In genomic region chr16:67719778-67720144, GRCh38 we compare ENCODE assay signal across 8 cellular contexts. TPM values are rescaled to one million over a fixed set of nuclear protein-coding genes. Genes with fewer than 3 reads are reported as not detected.
A peak's percentile ranks its signal among the peaks of the same experiment; 100 is the strongest.
DNase-seq lines count a peak whose midpoint lies in the region; ATAC-seq, FAIRE-seq and TF ChIP-seq lines count a peak whose summit lies in the region.

No MANE protein-coding gene starts in this region.

- H3K9me3 ChIP-seq in K562 (replicated peaks; ENCODE audit: control insufficient read depth, insufficient read depth, low read depth, low read length), result no peaks in the 10 kb centered on the region

- TSS peak; percentile 96 for BruUV-seq in K562 (replicated peaks; lab: Mats Ljungman, UMichigan)

- H3K4me3 Mint-ChIP-seq in progenitor cell of endocrine pancreas (ENCODE audit: low read depth), result peak overlapping the region; percentile 87

- peak overlapping the region; percentile 93 for H2AFZ ChIP-seq in K562 (ENCODE audit: low read depth, low read length)

- TF ChIP-seq EP300 in K562 (IDR thresholded peaks at IDR 0.05; ENCODE audit: low read length), result peak; percentile 11; the same call in 1 of the 2 replicates

- in situ Hi-C loops in K562 (cut with MboI), result no loop called here

- H3K9ac ChIP-seq in K562 (ENCODE audit: insufficient read depth in 1 of 2, low read depth in 2 of 2, low read length in 2 of 2), result peak overlapping the region; percentile 87 to 92

- no peaks in the 10 kb centered on the region for H3K27me3 Mint-ChIP-seq in progenitor cell of endocrine pancreas

- H3K9me3 Mint-ChIP-seq in progenitor cell of endocrine pancreas (ENCODE audit: low read depth), result no peaks in the 10 kb centered on the region

- TF ChIP-seq CTCF in K562 (IDR thresholded peaks at IDR 0.05 in 2 of 3, conservative IDR thresholded peaks at IDR 0.05 in 1 of 3; ENCODE audit: insufficient read depth in 2 of 3, low read depth in 1 of 3, low read length in 3 of 3) (no peak), progenitor cell of endocrine pancreas (IDR thresholded peaks at IDR 0.05; ENCODE audit: unreplicated experiment) (no peak)

- TF ChIP-seq POLR2A in K562 (conservative IDR thresholded peaks at IDR 0.05), result no peak

- H3K4me1 ChIP-seq in K562 (replicated peaks in 1 of 2; ENCODE audit: control insufficient read depth in 2 of 2, insufficient read depth in 2 of 2, low read length in 2 of 2), result peaks cover 6 to 9% of the 10 kb centered on the region in 2 experiments

- CTCF ChIA-PET in K562 (lab: Yijun Ruan, JAX; ENCODE audit: low intra/inter-chr PET ratio), result no interaction called here

- intact Hi-C loops in K562 (cut with micrococcal nuclease), result loop anchor here (1.0 kb wide), 1 partner anchor 87 kb away; the partner anchor contains the start of genes RANBP10 and TSNAXIP1

- H3K36me3 ChIP-seq in K562 (ENCODE audit: control insufficient read depth, insufficient read depth, low read length), result peaks cover 13% of the 10 kb centered on the region; the same call in 2 of the 3 replicates

- no peaks in the 10 kb centered on the region for H4K20me1 ChIP-seq in K562 (replicated peaks; ENCODE audit: control insufficient read depth, insufficient read depth, low read length)

- WGBS in K562 (ENCODE audit: insufficient coverage, low coverage, missing lambda C conversion rate), result 2% methylated on average over 5 of the region's 5 CpGs

- peaks cover 1% of the 10 kb centered on the region for H3K36me3 Mint-ChIP-seq in progenitor cell of endocrine pancreas (ENCODE audit: insufficient read depth)

- FAIRE-seq in RCC 7860 (lab: Jason Lieb, UNC) (no peak), K562 (lab: Jason Lieb, UNC) (peak; percentile 82)

- H3K27ac ChIP-seq in K562 (ENCODE audit: extremely low read depth, low read depth, low read length), result peak overlapping the region; percentile 93

- no peaks in the 10 kb centered on the region for H3K9me1 ChIP-seq in K562 (ENCODE audit: control insufficient read depth, insufficient read depth, low read length)

- DNase-seq in NCI-H1694 (lab: John Stamatoyannopoulos, UW) (peak; percentile 20), NCI-H1694 treated with DMSO at 0.1 percent for 48 hours (lab: John Stamatoyannopoulos, UW) (no peak), RCC 7860 (ENCODE audit: low spot score) (peak; percentile 27), K562 (ENCODE audit: extremely low read depth in 1 of 4, low spot score in 3 of 4) (peak; percentile 45 to 72 (median 56)), hippocampal formation (lab: John Stamatoyannopoulos, UW) (peak; percentile 34 to 39), progenitor cell of endocrine pancreas (ENCODE audit: low spot score, unreplicated experiment) (no peak)
- DNase-seq in effector CD8-positive, alpha-beta T cell (lab: John Stamatoyannopoulos, UW), result no peak

- POLR2A ChIA-PET in K562 (lab: Yijun Ruan, JAX), result interaction anchor here (0.5 to 1.9 kb wide), 10 partner anchors 10 to 124 kb away, joined by 3 to 8 read pairs (median 4); partner anchors contain the start of genes RANBP10 and TSNAXIP1

- H3K27me3 ChIP-seq in K562 (ENCODE audit: control insufficient read depth in 2 of 2, insufficient read depth in 2 of 2, low read length in 2 of 2), result no peaks in the 10 kb centered on the region

- H3K4me2 ChIP-seq in K562 (ENCODE audit: insufficient read depth, low read length), result peak overlapping the region; percentile 98

- TF ChIP-seq RAD21 in K562 (CRISPR knock-in tag; conservative IDR thresholded peaks at IDR 0.05 in 1 of 2, IDR thresholded peaks at IDR 0.05 in 1 of 2), result no peak

- peak overlapping the region; percentile 94 for H3K4me3 ChIP-seq in K562

- ATAC-seq in HG02678 (IDR thresholded peaks at IDR 0.05; ENCODE audit: unreplicated experiment), result peak; percentile 11
- peak; percentile 85 for ATAC-seq in K562

- peaks cover 35% of the 10 kb centered on the region for H3K79me2 ChIP-seq in K562 (ENCODE audit: control insufficient read depth, insufficient read depth, low read length)

- H3K27ac Mint-ChIP-seq in progenitor cell of endocrine pancreas, result peak overlapping the region; percentile 92

- H3K4me1 Mint-ChIP-seq in progenitor cell of endocrine pancreas (ENCODE audit: low read depth), result peaks cover 28% of the 10 kb centered on the region

RNA-seq across cellular contexts. Expression of gene GFOD2, which starts 0.6 kb away (rescaled TPM):
- total RNA-seq in K562 (2011; cell fraction: chromatin; rRNA removed; ENCODE audit: low replicate concordance), result 16.5 and 30.9 TPM in 2 replicates
- 18.7 and 21.7 TPM in 2 replicates for total RNA-seq in K562 (2011; cell fraction: nucleolus; rRNA removed)
- total RNA-seq in K562 (2011; cell fraction: nucleoplasm; rRNA removed), result 19.6 and 25.8 TPM in 2 replicates
- 11.8 and 12.4 TPM in 2 replicates for total RNA-seq in K562 (2014; rRNA removed)
- total RNA-seq in K562 (2014; rRNA removed; fragmentation: Illumina TruSeq; extraction: Trizol), result 7.9 and 9.0 TPM in 2 replicates
- total RNA-seq in K562 (2015; rRNA removed; fragmentation: Illumina TruSeq; extraction: Trizol), result 11.1 and 11.2 TPM in 2 replicates
- 14.0 and 14.6 TPM in 2 replicates for total RNA-seq in K562 (2021)
- 13.4 and 15.8 TPM in 2 replicates for polyA plus RNA-seq in K562 (2011; rRNA removed)
- polyA plus RNA-seq in K562 (2011; cell fraction: cytosol; rRNA removed), result 15.2 and 18.0 TPM in 2 replicates
- 10.4 and 13.8 TPM in 2 replicates for polyA plus RNA-seq in K562 (2011; cell fraction: nucleus; rRNA removed)
- polyA plus RNA-seq in K562 (2012), result 8.1 and 12.3 TPM in 2 replicates
- polyA plus RNA-seq in K562 (2014; fragmentation: Illumina TruSeq; extraction: Trizol), result 9.2 and 10.0 TPM in 2 replicates
- 1 to 10 TPM; 1.9 TPM for polyA plus RNA-seq in K562 (2014; fragmentation: Nextera tagmentation; extraction: Ambion mirVana)
- polyA plus RNA-seq in K562 (2014; rRNA removed), result 11.9 and 16.7 TPM in 2 replicates
- 11.9 and 16.8 TPM in 2 replicates for polyA minus RNA-seq in K562 (2011; rRNA and poly(A)+ RNA removed)
- polyA minus RNA-seq in K562 (2011; cell fraction: cytosol; rRNA and poly(A)+ RNA removed), result 9.1 and 12.4 TPM in 2 replicates
- polyA minus RNA-seq in K562 (2011; cell fraction: nucleus; rRNA and poly(A)+ RNA removed), result 4.6 and 4.7 TPM in 2 replicates
- total RNA-seq in progenitor cell of endocrine pancreas, result 38.8 and 40.7 TPM in 2 replicates

RNA-seq across cellular contexts. Expression of gene C16orf86, which starts 53.1 kb away (rescaled TPM):
- 0.25 and 0.76 TPM in 2 replicates for total RNA-seq in K562 (2011; cell fraction: chromatin; rRNA removed; ENCODE audit: low replicate concordance)
- total RNA-seq in K562 (2011; cell fraction: nucleolus; rRNA removed), result 0.79 and 1.0 TPM in 2 replicates
- total RNA-seq in K562 (2011; cell fraction: nucleoplasm; rRNA removed), result 0.29 and 1.3 TPM in 2 replicates
- total RNA-seq in K562 (2014; rRNA removed) (0.94 and 1.2 TPM in 2 replicates), K562 (2014; rRNA removed; fragmentation: Illumina TruSeq; extraction: Trizol) (not detected in 2 replicates), K562 (2015; rRNA removed; fragmentation: Illumina TruSeq; extraction: Trizol) (0.22 and 0.34 TPM in 2 replicates), K562 (2021) (0.33 and 2.2 TPM in 2 replicates), progenitor cell of endocrine pancreas (2.5 and 2.6 TPM in 2 replicates)
- polyA plus RNA-seq in K562 (2011; rRNA removed) (0.15 and 0.37 TPM in 2 replicates), K562 (2014; fragmentation: Illumina TruSeq; extraction: Trizol) (0.13 and 0.26 TPM in 2 replicates), K562 (2014; fragmentation: Nextera tagmentation; extraction: Ambion mirVana) (not detected), K562 (2014; rRNA removed) (0.74 and 0.76 TPM in 2 replicates)
- 0.43 and 0.48 TPM in 2 replicates for polyA plus RNA-seq in K562 (2011; cell fraction: cytosol; rRNA removed)
- 1.4 and 2.2 TPM in 2 replicates for polyA plus RNA-seq in K562 (2011; cell fraction: nucleus; rRNA removed)
- polyA plus RNA-seq in K562 (2012), result 0.56 and 1.4 TPM in 2 replicates
- not detected in 2 replicates for polyA minus RNA-seq in K562 (2011; rRNA and poly(A)+ RNA removed)
- not detected in 2 replicates for polyA minus RNA-seq in K562 (2011; cell fraction: cytosol; rRNA and poly(A)+ RNA removed)
- polyA minus RNA-seq in K562 (2011; cell fraction: nucleus; rRNA and poly(A)+ RNA removed), result 0.54 and 0.56 TPM in 2 replicates

RNA-seq across cellular contexts. Expression of gene ENKD1, which starts 53.2 kb away (rescaled TPM):
- total RNA-seq in K562 (2011; cell fraction: chromatin; rRNA removed; ENCODE audit: low replicate concordance), result 9.2 and 22.5 TPM in 2 replicates
- total RNA-seq in K562 (2011; cell fraction: nucleolus; rRNA removed), result 20.0 and 29.5 TPM in 2 replicates
- 11.5 and 14.6 TPM in 2 replicates for total RNA-seq in K562 (2011; cell fraction: nucleoplasm; rRNA removed)
- total RNA-seq in K562 (2014; rRNA removed), result 26.4 and 26.9 TPM in 2 replicates
- total RNA-seq in K562 (2014; rRNA removed; fragmentation: Illumina TruSeq; extraction: Trizol), result 5.2 and 6.9 TPM in 2 replicates
- total RNA-seq in K562 (2015; rRNA removed; fragmentation: Illumina TruSeq; extraction: Trizol), result 10.0 and 10.4 TPM in 2 replicates
- total RNA-seq in K562 (2021), result 21.2 and 21.4 TPM in 2 replicates
- 8.3 and 10.0 TPM in 2 replicates for polyA plus RNA-seq in K562 (2011; rRNA removed)
- 10.7 and 27.8 TPM in 2 replicates for polyA plus RNA-seq in K562 (2011; cell fraction: cytosol; rRNA removed)
- 31.0 and 66.3 TPM in 2 replicates for polyA plus RNA-seq in K562 (2011; cell fraction: nucleus; rRNA removed)
- 15.3 and 19.8 TPM in 2 replicates for polyA plus RNA-seq in K562 (2012)
- 4.4 and 11.6 TPM in 2 replicates for polyA plus RNA-seq in K562 (2014; fragmentation: Illumina TruSeq; extraction: Trizol)
- 1 to 10 TPM; 1.1 to 1.6 TPM for polyA plus RNA-seq in K562 (2014; fragmentation: Nextera tagmentation; extraction: Ambion mirVana)
- 25.2 and 27.2 TPM in 2 replicates for polyA plus RNA-seq in K562 (2014; rRNA removed)
- polyA minus RNA-seq in K562 (2011; rRNA and poly(A)+ RNA removed), result 2.5 and 3.0 TPM in 2 replicates
- polyA minus RNA-seq in K562 (2011; cell fraction: cytosol; rRNA and poly(A)+ RNA removed), result 5.2 and 8.1 TPM in 2 replicates
- polyA minus RNA-seq in K562 (2011; cell fraction: nucleus; rRNA and poly(A)+ RNA removed), result 6.9 and 8.1 TPM in 2 replicates
- total RNA-seq in progenitor cell of endocrine pancreas, result 25.1 and 26.1 TPM in 2 replicates

RNA-seq across cellular contexts. Expression of gene PARD6A, which starts 59.0 kb away (rescaled TPM):
- total RNA-seq in K562 (2011; cell fraction: chromatin; rRNA removed; ENCODE audit: low replicate concordance), result 0.33 and 0.72 TPM in 2 replicates
- total RNA-seq in K562 (2011; cell fraction: nucleolus; rRNA removed), result 0.50 and 1.1 TPM in 2 replicates
- total RNA-seq in K562 (2011; cell fraction: nucleoplasm; rRNA removed), result 0.44 and 0.46 TPM in 2 replicates
- total RNA-seq in K562 (2014; rRNA removed), result 1.00 and 1.8 TPM in 2 replicates
- total RNA-seq in K562 (2014; rRNA removed; fragmentation: Illumina TruSeq; extraction: Trizol), result 0.26 and 0.44 TPM in 2 replicates
- total RNA-seq in K562 (2015; rRNA removed; fragmentation: Illumina TruSeq; extraction: Trizol), result 0.14 and 0.68 TPM in 2 replicates
- total RNA-seq in K562 (2021), result 0.85 and 2.0 TPM in 2 replicates
- polyA plus RNA-seq in K562 (2011; rRNA removed), result 0.42 and 0.52 TPM in 2 replicates
- polyA plus RNA-seq in K562 (2011; cell fraction: cytosol; rRNA removed), result 1.4 and 3.0 TPM in 2 replicates
- 0.72 and 1.5 TPM in 2 replicates for polyA plus RNA-seq in K562 (2011; cell fraction: nucleus; rRNA removed)
- 0.83 and 1.0 TPM in 2 replicates for polyA plus RNA-seq in K562 (2012)
- 0.28 and 0.75 TPM in 2 replicates for polyA plus RNA-seq in K562 (2014; fragmentation: Illumina TruSeq; extraction: Trizol)
- under 1 TPM; 0.04 to 0.13 TPM for polyA plus RNA-seq in K562 (2014; fragmentation: Nextera tagmentation; extraction: Ambion mirVana)
- 0.46 and 0.81 TPM in 2 replicates for polyA plus RNA-seq in K562 (2014; rRNA removed)
- polyA minus RNA-seq in K562 (2011; rRNA and poly(A)+ RNA removed), result not detected in 2 replicates
- polyA minus RNA-seq in K562 (2011; cell fraction: cytosol; rRNA and poly(A)+ RNA removed), result not detected in 2 replicates
- 0.27 and 1.00 TPM in 2 replicates for polyA minus RNA-seq in K562 (2011; cell fraction: nucleus; rRNA and poly(A)+ RNA removed)
- 5.6 and 6.4 TPM in 2 replicates for total RNA-seq in progenitor cell of endocrine pancreas

RNA-seq across cellular contexts. Expression of gene ACD, which starts 59.7 kb away (rescaled TPM):
- total RNA-seq in K562 (2011; cell fraction: chromatin; rRNA removed; ENCODE audit: low replicate concordance), result 27.7 and 92.8 TPM in 2 replicates
- total RNA-seq in K562 (2011; cell fraction: nucleolus; rRNA removed), result 78.5 and 91.1 TPM in 2 replicates
- 47.1 and 51.1 TPM in 2 replicates for total RNA-seq in K562 (2011; cell fraction: nucleoplasm; rRNA removed)
- total RNA-seq in K562 (2014; rRNA removed) (34.9 and 46.5 TPM in 2 replicates), K562 (2014; rRNA removed; fragmentation: Illumina TruSeq; extraction: Trizol) (6.1 and 9.0 TPM in 2 replicates), K562 (2015; rRNA removed; fragmentation: Illumina TruSeq; extraction: Trizol) (18.5 and 19.7 TPM in 2 replicates), K562 (2021) (44.9 and 47.4 TPM in 2 replicates), progenitor cell of endocrine pancreas (32.7 and 34.7 TPM in 2 replicates)
- polyA plus RNA-seq in K562 (2011; rRNA removed) (19.2 and 33.4 TPM in 2 replicates), K562 (2014; fragmentation: Illumina TruSeq; extraction: Trizol) (25.8 and 34.6 TPM in 2 replicates), K562 (2014; fragmentation: Nextera tagmentation; extraction: Ambion mirVana) (1 to 10 TPM; 4.2 to 4.5 TPM), K562 (2014; rRNA removed) (36.5 and 40.0 TPM in 2 replicates)
- polyA plus RNA-seq in K562 (2011; cell fraction: cytosol; rRNA removed), result 30.9 and 49.1 TPM in 2 replicates
- polyA plus RNA-seq in K562 (2011; cell fraction: nucleus; rRNA removed), result 129 and 135 TPM in 2 replicates
- 39.1 and 47.2 TPM in 2 replicates for polyA plus RNA-seq in K562 (2012)
- 7.4 and 10.3 TPM in 2 replicates for polyA minus RNA-seq in K562 (2011; rRNA and poly(A)+ RNA removed)
- polyA minus RNA-seq in K562 (2011; cell fraction: cytosol; rRNA and poly(A)+ RNA removed), result 21.4 and 34.7 TPM in 2 replicates
- polyA minus RNA-seq in K562 (2011; cell fraction: nucleus; rRNA and poly(A)+ RNA removed), result 34.5 and 45.7 TPM in 2 replicates

Comparison
In these comparisons a context has a peak if more than half of its experiments do, and no peak if none do; other contexts are left out.
1. DNase-seq: peak in NCI-H1694 (single experiment), RCC 7860 (single experiment), K562 (4 of 4) and hippocampal formation (2 of 2); none in NCI-H1694 treated with DMSO at 0.1 percent for 48 hours (single experiment), progenitor cell of endocrine pancreas (single experiment) and effector CD8-positive, alpha-beta T cell (single experiment).